Comparison of ENCODE assay signal across 25 cellular contexts in genomic region chr7:157865351-157866165, GRCh38.
A peak's percentile ranks its signal among the peaks of the same experiment; 100 is the strongest.
DNase-seq lines count a peak whose midpoint lies in the region; ATAC-seq and TF ChIP-seq lines count a peak whose summit lies in the region.
"Had no signal": no experiment of that assay in that cellular context is flagged by ENCODE, and none has a peak within 500 bp of the region (broad histone marks: within the 10 kb centered on the region; RNA-seq: fewer than 3 reads in every experiment).

No MANE protein-coding gene starts in this region.

- H2AFZ ChIP-seq in osteoblast (ENCODE audit: low read length): no peak overlapping the region

- 81 to 82% methylated on average over 23 to 27 of the region's 27 CpGs for WGBS in endodermal cell (ENCODE audit: insufficient coverage in 1 of 2, insufficient read length in 1 of 2), 2 experiments

- no peaks in the 10 kb centered on the region for H3K4me1 ChIP-seq in osteoblast (ENCODE audit: insufficient read depth, low read length)
- no peaks in the 10 kb centered on the region for H3K4me1 ChIP-seq in endodermal cell (ENCODE audit: control insufficient read depth, insufficient read depth, low read length)
- H3K4me1 ChIP-seq: BLaER1 treated with 17β-estradiol and CSF1 and Interleukin-3, amounts not matched to agents 10 nM and 100 nM; SJSA1 had no signal

- H3K27me3 Mint-ChIP-seq in CD14-positive monocyte (ENCODE audit: low read depth in 3 of 3) (peaks cover 2 to 5% (median 4%) of the 10 kb centered on the region in 3 donors), endothelial cell (ENCODE audit: unreplicated experiment) (peaks cover 20% of the 10 kb centered on the region), endodermal cell (ENCODE audit: insufficient read depth) (no peaks in the 10 kb centered on the region)
- H3K27me3 Mint-ChIP-seq: CD4-positive, alpha-beta memory T cell had no signal

- H4K20me1 ChIP-seq in osteoblast (ENCODE audit: insufficient read depth, low read length): no peaks in the 10 kb centered on the region

- ATAC-seq in GM19395 (IDR thresholded peaks at IDR 0.05; ENCODE audit: unreplicated experiment): no peak
- ATAC-seq: HepG2, K562 had no signal

- H3K79me2 ChIP-seq in osteoblast (ENCODE audit: insufficient read depth, low read length): no peaks in the 10 kb centered on the region

- CTCF ChIA-PET in GM10248 (lab: Yijun Ruan, JAX): no interaction called here

- H3K4me1 Mint-ChIP-seq in CD14-positive monocyte (no peaks in the 10 kb centered on the region), endothelial cell (ENCODE audit: unreplicated experiment) (no peaks in the 10 kb centered on the region), endodermal cell (no peaks in the 10 kb centered on the region)

- POLR2A ChIA-PET in GM10248 (lab: Yijun Ruan, JAX): no interaction called here

- H3K27me3 ChIP-seq in osteoblast (ENCODE audit: insufficient read depth, low read length) (no peaks in the 10 kb centered on the region), endodermal cell (ENCODE audit: control insufficient read depth, insufficient read depth, low read length, poor library complexity, severe bottlenecking) (no peaks in the 10 kb centered on the region)
- H3K27me3 ChIP-seq: BLaER1 treated with 17β-estradiol and CSF1 and Interleukin-3, amounts not matched to agents 10 nM and 100 nM; SJSA1 had no signal

- no peak overlapping the region for H3K4me2 ChIP-seq in osteoblast (ENCODE audit: insufficient read depth, low read length)
- H3K4me2 ChIP-seq: BLaER1 treated with 17β-estradiol and CSF1 and Interleukin-3, amounts not matched to agents 10 nM and 100 nM had no signal

- H3K36me3 Mint-ChIP-seq in CD14-positive monocyte: peaks cover 35 to 49% of the 10 kb centered on the region in 2 donors
- peaks cover 14% of the 10 kb centered on the region for H3K36me3 Mint-ChIP-seq in endothelial cell (ENCODE audit: low read depth, unreplicated experiment)
- no peaks in the 10 kb centered on the region for H3K36me3 Mint-ChIP-seq in endodermal cell (ENCODE audit: low read depth)
- H3K36me3 Mint-ChIP-seq: CD4-positive, alpha-beta memory T cell had no signal

- H3K4me3 ChIP-seq in osteoblast (ENCODE audit: insufficient read depth, low read length): no peak overlapping the region
- H3K4me3 ChIP-seq in endodermal cell (ENCODE audit: low read length): no peak overlapping the region
- H3K4me3 ChIP-seq: BLaER1 treated with 17β-estradiol and CSF1 and Interleukin-3, amounts not matched to agents 10 nM and 100 nM; K562; SJSA1 had no signal

- no peaks in the 10 kb centered on the region for H3K36me3 ChIP-seq in osteoblast (ENCODE audit: insufficient read depth, low read length)
- H3K36me3 ChIP-seq in endodermal cell (ENCODE audit: control insufficient read depth, insufficient read depth, low read length): no peaks in the 10 kb centered on the region
- H3K36me3 ChIP-seq: SJSA1 had no signal

- TF ChIP-seq CTCF in CD14-positive monocyte (IDR thresholded peaks at IDR 0.05): no peak
- TF ChIP-seq CTCF in endothelial cell (IDR thresholded peaks at IDR 0.05; ENCODE audit: unreplicated experiment): no peak
- TF ChIP-seq CTCF in osteoblast (IDR thresholded peaks at IDR 0.05; ENCODE audit: extremely low read depth, low read depth, low read length): no peak
- no peak for TF ChIP-seq CTCF in GM10248 (IDR thresholded peaks at IDR 0.05; ENCODE audit: control extremely low read depth, extremely low read depth, low read depth, missing control alignments)
- no peak for TF ChIP-seq CTCF in endodermal cell (conservative IDR thresholded peaks at IDR 0.05)

- no peaks in the 10 kb centered on the region for H3K9me3 ChIP-seq in osteoblast (ENCODE audit: low read depth, low read length)
- peaks cover 60% of the 10 kb centered on the region for H3K9me3 ChIP-seq in endodermal cell (ENCODE audit: control insufficient read depth, low read length)

- DNase-seq in CD14-positive monocyte (ENCODE audit: low spot score) (peak; percentile 21), NCI-H187 treated with DMSO at 0.1 percent for 48 hours (lab: John Stamatoyannopoulos, UW) (peak; percentile 86), endothelial cell (ENCODE audit: low spot score) (no peak), osteoblast (ENCODE audit: insufficient read length, low spot score, missing footprints) (peak; percentile 23), GM10248 (ENCODE audit: extremely low spot score) (no peak), endodermal cell (no peak)
- DNase-seq: AML-193; CD4-positive, alpha-beta memory T cell; COR-L47; DMS53; EL; GDM1; Kasumi-1; MV-4-11; NCI-H1105; NCI-H1436 treated with DMSO at 0.1 percent for 48 hours; NCI-H2029; NCI-H446; NCI-H524 treated with DMSO at 0.1 percent for 48 hours; NCI-H774 had no signal

- H3K9ac ChIP-seq in endodermal cell (ENCODE audit: extremely low read depth, low read length, poor library complexity, severe bottlenecking): no peak overlapping the region
- H3K9ac ChIP-seq: BLaER1 treated with 17β-estradiol and CSF1 and Interleukin-3, amounts not matched to agents 10 nM and 100 nM had no signal

- H3K9me3 Mint-ChIP-seq in CD14-positive monocyte (peaks cover 15 to 34% (median 24%) of the 10 kb centered on the region in 7 donors), endothelial cell (ENCODE audit: unreplicated experiment) (peaks cover 28% of the 10 kb centered on the region), endodermal cell (peaks cover 19% of the 10 kb centered on the region)

- H3K4me3 Mint-ChIP-seq in CD14-positive monocyte (no peak overlapping the region), endothelial cell (ENCODE audit: unreplicated experiment) (no peak overlapping the region), endodermal cell (no peak overlapping the region)
- H3K4me3 Mint-ChIP-seq: CD4-positive, alpha-beta memory T cell had no signal

- no peak overlapping the region for H3K27ac ChIP-seq in osteoblast (ENCODE audit: low read depth, low read length)
- no peak overlapping the region for H3K27ac ChIP-seq in endodermal cell (ENCODE audit: low read depth, low read length)
- H3K27ac ChIP-seq: BLaER1 treated with 17β-estradiol and CSF1 and Interleukin-3, amounts not matched to agents 10 nM and 100 nM; SJSA1 had no signal

- intact Hi-C loops in CD14-positive monocyte (cut with micrococcal nuclease): no loop called here

- H3K27ac Mint-ChIP-seq in CD14-positive monocyte (peak overlapping the region in 3 of 7 donors; percentile 4 to 39 (median 21)), endothelial cell (ENCODE audit: unreplicated experiment) (peak overlapping the region; percentile 30), endodermal cell (no peak overlapping the region)
- H3K27ac Mint-ChIP-seq: CD4-positive, alpha-beta memory T cell had no signal

Comparison
In these comparisons a context has a peak if more than half of its experiments do, and no peak if none do; other contexts are left out.
1. DNase-seq: peak in CD14-positive monocyte (single experiment), NCI-H187 treated with DMSO at 0.1 percent for 48 hours (single experiment) and osteoblast (single experiment); none in endothelial cell (single experiment), GM10248 (single experiment) and endodermal cell (single experiment).